1 cellular context compared by ENCODE assay signal in genomic region chr19:8343483-8343844, GRCh38.
TF ChIP-seq lines count a peak whose summit lies in the region.

No MANE protein-coding gene starts in this region.

TF ChIP-seq in endothelial cell of umbilical vein, 7 proteins besides CTCF, POLR2A, EP300 and RAD21:
- TF ChIP-seq EZH2 (IDR thresholded peaks at IDR 0.05; ENCODE audit: borderline replicate concordance, low read depth, low read length, severe bottlenecking) (no peak), JUN (IDR thresholded peaks at IDR 0.05; ENCODE audit: borderline replicate concordance, insufficient read depth, insufficient read length, low read depth) (no peak), MYC (IDR thresholded peaks at IDR 0.05; ENCODE audit: low read depth, low read length) (no peak), FOS (IDR thresholded peaks at IDR 0.05; ENCODE audit: borderline replicate concordance, insufficient read depth, low read length) (no peak), POLR2AphosphoS5 (IDR thresholded peaks at IDR 0.05; ENCODE audit: insufficient read depth, low read depth, low read length) (no peak), GATA2 (IDR thresholded peaks at IDR 0.05; ENCODE audit: insufficient read depth, insufficient read length, low read depth, low read length) (no peak)
- TF ChIP-seq, protein P1, sequence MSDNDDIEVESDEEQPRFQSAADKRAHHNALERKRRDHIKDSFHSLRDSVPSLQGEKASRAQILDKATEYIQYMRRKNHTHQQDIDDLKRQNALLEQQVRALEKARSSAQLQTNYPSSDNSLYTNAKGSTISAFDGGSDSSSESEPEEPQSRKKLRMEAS (IDR thresholded peaks at IDR 0.05; ENCODE audit: insufficient read depth, insufficient read length): no peak
